Comparison of ENCODE assay signal across 2 cellular contexts in the genomic region with DNA sequence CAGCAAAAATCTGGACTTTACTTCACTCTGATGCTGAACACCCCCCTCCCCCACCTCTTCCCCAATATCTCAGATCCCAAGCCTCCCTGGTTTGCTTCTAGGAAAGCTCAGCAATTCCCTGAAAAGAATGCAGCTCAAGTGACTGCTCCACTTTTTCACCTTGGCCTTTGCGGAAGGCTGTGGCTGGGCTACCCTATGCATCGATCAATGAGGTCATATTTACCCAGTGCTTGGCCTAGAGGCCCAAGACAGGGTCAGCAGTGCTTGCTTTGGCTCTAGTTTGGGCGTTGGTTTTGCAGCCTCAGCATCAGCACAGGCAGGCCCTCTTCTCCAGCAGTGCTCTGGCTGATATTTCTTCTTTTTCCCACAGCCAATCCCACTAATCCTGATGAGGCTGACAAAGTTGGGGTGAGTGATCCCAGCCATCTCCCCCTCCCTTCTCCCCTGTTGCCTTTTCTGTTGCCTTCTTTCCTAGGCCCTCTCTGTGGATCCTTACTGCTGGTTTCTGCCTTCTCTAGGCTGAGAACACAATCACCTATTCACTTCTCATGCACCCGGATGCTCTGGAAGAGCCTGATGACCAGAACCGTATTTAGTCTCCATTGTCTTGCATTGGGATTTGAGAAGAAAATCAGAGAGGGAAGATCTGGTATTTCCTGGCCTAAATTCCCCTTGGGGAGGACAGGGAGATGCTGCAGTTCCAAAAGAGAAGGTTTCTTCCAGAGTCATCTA.
TF ChIP-seq lines count a peak whose summit lies in the region.

No MANE protein-coding gene starts in this region.

TF ChIP-seq in GM23338, 12 proteins besides CTCF, POLR2A, EP300 and RAD21 (continued from another document):
- TF ChIP-seq, protein P1, sequence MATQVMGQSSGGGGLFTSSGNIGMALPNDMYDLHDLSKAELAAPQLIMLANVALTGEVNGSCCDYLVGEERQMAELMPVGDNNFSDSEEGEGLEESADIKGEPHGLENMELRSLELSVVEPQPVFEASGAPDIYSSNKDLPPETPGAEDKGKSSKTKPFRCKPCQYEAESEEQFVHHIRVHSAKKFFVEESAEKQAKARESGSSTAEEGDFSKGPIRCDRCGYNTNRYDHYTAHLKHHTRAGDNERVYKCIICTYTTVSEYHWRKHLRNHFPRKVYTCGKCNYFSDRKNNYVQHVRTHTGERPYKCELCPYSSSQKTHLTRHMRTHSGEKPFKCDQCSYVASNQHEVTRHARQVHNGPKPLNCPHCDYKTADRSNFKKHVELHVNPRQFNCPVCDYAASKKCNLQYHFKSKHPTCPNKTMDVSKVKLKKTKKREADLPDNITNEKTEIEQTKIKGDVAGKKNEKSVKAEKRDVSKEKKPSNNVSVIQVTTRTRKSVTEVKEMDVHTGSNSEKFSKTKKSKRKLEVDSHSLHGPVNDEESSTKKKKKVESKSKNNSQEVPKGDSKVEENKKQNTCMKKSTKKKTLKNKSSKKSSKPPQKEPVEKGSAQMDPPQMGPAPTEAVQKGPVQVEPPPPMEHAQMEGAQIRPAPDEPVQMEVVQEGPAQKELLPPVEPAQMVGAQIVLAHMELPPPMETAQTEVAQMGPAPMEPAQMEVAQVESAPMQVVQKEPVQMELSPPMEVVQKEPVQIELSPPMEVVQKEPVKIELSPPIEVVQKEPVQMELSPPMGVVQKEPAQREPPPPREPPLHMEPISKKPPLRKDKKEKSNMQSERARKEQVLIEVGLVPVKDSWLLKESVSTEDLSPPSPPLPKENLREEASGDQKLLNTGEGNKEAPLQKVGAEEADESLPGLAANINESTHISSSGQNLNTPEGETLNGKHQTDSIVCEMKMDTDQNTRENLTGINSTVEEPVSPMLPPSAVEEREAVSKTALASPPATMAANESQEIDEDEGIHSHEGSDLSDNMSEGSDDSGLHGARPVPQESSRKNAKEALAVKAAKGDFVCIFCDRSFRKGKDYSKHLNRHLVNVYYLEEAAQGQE (IDR thresholded peaks at IDR 0.05; ENCODE audit: unreplicated experiment) = no peak
- TF ChIP-seq NANOG (IDR thresholded peaks at IDR 0.05; ENCODE audit: borderline replicate concordance) = no peak
- TF ChIP-seq ZNF331 (CRISPR knock-in tag; IDR thresholded peaks at IDR 0.05; ENCODE audit: low read depth) = no peak

TF ChIP-seq in HepG2, 621 proteins besides CTCF, POLR2A, EP300 and RAD21 (continued from another document):
- TF ChIP-seq PAXIP1 (CRISPR knock-in tag; conservative IDR thresholded peaks at IDR 0.05) (peak; percentile 57), ATF7 (IDR thresholded peaks at IDR 0.05) (peak; percentile 32; the same call in 1 of the 2 replicates), ATF7 (CRISPR knock-in tag; IDR thresholded peaks at IDR 0.05) (0 out of 2 replicates have a peak, but pooled peaks have one; percentile 73), RXRA (CRISPR knock-in tag; IDR thresholded peaks at IDR 0.05) (peak; percentile 66; the same call in 1 of the 2 replicates), CBX2 (IDR thresholded peaks at IDR 0.05; ENCODE audit: low read depth, low read length) (no peak), CBX2 (CRISPR knock-in tag; IDR thresholded peaks at IDR 0.05; ENCODE audit: low read depth) (0 out of 2 replicates have a peak, but pooled peaks have one; percentile 38), ZNF138 (CRISPR knock-in tag; IDR thresholded peaks at IDR 0.05; ENCODE audit: low read depth) (no peak), FOXA1 (IDR thresholded peaks at IDR 0.05) (no peak), FOXA1 (CRISPR knock-in tag; IDR thresholded peaks at IDR 0.05) (peak; percentile 76), NR2F1 (CRISPR knock-in tag; IDR thresholded peaks at IDR 0.05) (peak; percentile 43 to 92; a peak in 2 of 4 replicates), SRF (IDR thresholded peaks at IDR 0.05; ENCODE audit: low read depth, low read length) (no peak), SOX13 (IDR thresholded peaks at IDR 0.05) (no peak), SOX13 (CRISPR knock-in tag; conservative IDR thresholded peaks at IDR 0.05 in 1 of 2, IDR thresholded peaks at IDR 0.05 in 1 of 2) (0 out of 4 replicates have a peak, but pooled peaks of 1 of the 2 experiments have one; percentile 13), MIER3 (CRISPR knock-in tag; IDR thresholded peaks at IDR 0.05; ENCODE audit: borderline replicate concordance) (0 out of 2 replicates have a peak, but pooled peaks have one; percentile 27), BCL6 (CRISPR knock-in tag; IDR thresholded peaks at IDR 0.05) (peak; percentile 98), NR2F2 (IDR thresholded peaks at IDR 0.05; ENCODE audit: borderline replicate concordance, low read depth) (peak; percentile 83), MAFK (conservative IDR thresholded peaks at IDR 0.05 in 1 of 2, IDR thresholded peaks at IDR 0.05 in 1 of 2; ENCODE audit: low read length in 2 of 2) (peak; percentile 48 to 58; a peak in 2 of 4 replicates), ZBTB46 (CRISPR knock-in tag; IDR thresholded peaks at IDR 0.05; ENCODE audit: borderline replicate concordance) (no peak), ZNF510 (CRISPR knock-in tag; IDR thresholded peaks at IDR 0.05; ENCODE audit: low read depth) (no peak), ZMYM4 (CRISPR knock-in tag; IDR thresholded peaks at IDR 0.05) (0 out of 2 replicates have a peak, but pooled peaks have one; percentile 16), ZNF142 (CRISPR knock-in tag; IDR thresholded peaks at IDR 0.05) (no peak), FOSL2 (CRISPR knock-in tag; IDR thresholded peaks at IDR 0.05) (peak; percentile 45; the same call in 1 of the 2 replicates)
- TF ChIP-seq, protein P2, sequence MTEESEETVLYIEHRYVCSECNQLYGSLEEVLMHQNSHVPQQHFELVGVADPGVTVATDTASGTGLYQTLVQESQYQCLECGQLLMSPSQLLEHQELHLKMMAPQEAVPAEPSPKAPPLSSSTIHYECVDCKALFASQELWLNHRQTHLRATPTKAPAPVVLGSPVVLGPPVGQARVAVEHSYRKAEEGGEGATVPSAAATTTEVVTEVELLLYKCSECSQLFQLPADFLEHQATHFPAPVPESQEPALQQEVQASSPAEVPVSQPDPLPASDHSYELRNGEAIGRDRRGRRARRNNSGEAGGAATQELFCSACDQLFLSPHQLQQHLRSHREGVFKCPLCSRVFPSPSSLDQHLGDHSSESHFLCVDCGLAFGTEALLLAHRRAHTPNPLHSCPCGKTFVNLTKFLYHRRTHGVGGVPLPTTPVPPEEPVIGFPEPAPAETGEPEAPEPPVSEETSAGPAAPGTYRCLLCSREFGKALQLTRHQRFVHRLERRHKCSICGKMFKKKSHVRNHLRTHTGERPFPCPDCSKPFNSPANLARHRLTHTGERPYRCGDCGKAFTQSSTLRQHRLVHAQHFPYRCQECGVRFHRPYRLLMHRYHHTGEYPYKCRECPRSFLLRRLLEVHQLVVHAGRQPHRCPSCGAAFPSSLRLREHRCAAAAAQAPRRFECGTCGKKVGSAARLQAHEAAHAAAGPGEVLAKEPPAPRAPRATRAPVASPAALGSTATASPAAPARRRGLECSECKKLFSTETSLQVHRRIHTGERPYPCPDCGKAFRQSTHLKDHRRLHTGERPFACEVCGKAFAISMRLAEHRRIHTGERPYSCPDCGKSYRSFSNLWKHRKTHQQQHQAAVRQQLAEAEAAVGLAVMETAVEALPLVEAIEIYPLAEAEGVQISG (CRISPR knock-in tag; IDR thresholded peaks at IDR 0.05) = 0 out of 2 replicates have a peak, but pooled peaks have one; percentile 14
- TF ChIP-seq, protein P3, sequence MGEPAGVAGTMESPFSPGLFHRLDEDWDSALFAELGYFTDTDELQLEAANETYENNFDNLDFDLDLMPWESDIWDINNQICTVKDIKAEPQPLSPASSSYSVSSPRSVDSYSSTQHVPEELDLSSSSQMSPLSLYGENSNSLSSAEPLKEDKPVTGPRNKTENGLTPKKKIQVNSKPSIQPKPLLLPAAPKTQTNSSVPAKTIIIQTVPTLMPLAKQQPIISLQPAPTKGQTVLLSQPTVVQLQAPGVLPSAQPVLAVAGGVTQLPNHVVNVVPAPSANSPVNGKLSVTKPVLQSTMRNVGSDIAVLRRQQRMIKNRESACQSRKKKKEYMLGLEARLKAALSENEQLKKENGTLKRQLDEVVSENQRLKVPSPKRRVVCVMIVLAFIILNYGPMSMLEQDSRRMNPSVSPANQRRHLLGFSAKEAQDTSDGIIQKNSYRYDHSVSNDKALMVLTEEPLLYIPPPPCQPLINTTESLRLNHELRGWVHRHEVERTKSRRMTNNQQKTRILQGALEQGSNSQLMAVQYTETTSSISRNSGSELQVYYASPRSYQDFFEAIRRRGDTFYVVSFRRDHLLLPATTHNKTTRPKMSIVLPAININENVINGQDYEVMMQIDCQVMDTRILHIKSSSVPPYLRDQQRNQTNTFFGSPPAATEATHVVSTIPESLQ (CRISPR knock-in tag; conservative IDR thresholded peaks at IDR 0.05) = no peak
